In the genomic region with DNA sequence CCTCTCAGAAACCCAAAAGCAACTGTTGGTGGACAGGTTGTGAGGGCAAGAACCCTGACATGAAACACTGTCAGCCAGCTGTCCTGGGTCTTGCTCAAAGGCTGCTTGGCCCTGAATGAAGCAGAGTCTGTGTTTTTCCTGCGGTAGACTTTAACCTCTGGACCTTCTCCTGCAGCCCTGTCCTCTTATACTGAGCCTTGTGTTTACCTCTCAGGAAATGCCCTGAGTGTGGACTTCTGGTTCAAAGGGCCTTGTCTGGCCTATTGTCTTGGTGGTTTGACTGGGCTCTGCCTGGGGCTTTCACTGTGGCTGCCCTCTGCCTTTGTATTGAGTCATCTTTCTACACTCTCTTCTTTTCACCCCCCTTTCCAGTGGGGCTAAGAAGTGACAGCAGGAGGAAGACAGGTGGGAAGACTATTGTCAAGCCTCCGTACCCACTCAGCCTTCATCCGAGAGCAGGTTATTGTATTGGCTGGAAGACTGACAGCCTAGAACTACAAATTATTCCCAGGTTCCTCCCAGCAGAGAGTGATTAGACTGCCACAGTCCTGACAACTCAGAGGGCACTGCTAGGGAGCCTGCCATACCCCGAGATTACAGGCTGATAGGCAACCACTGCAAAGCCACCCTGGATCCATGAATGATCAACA, we compare ENCODE assay signal across 1 cellular context.
TF ChIP-seq lines count a peak whose summit lies in the region.

No MANE protein-coding gene starts in this region.

TF ChIP-seq in HepG2, 621 proteins besides CTCF, POLR2A, EP300 and RAD21 (continues in another document):
- TF ChIP-seq TCF7 (IDR thresholded peaks at IDR 0.05; ENCODE audit: low read depth) = peak; percentile 45; the same call in 1 of the 2 replicates
- TF ChIP-seq HDAC1 (CRISPR knock-in tag; IDR thresholded peaks at IDR 0.05) = peak; percentile 83
- TF ChIP-seq WIZ (CRISPR knock-in tag; IDR thresholded peaks at IDR 0.05) = 0 out of 2 replicates have a peak, but pooled peaks have one; percentile 38
- TF ChIP-seq ZNF331 (CRISPR knock-in tag; IDR thresholded peaks at IDR 0.05) = peak; percentile 99
- TF ChIP-seq NR2F1 (CRISPR knock-in tag; IDR thresholded peaks at IDR 0.05) = peak; percentile 41 to 55; a peak in 3 of 4 replicates
- TF ChIP-seq RARA (CRISPR knock-in tag; IDR thresholded peaks at IDR 0.05) = peak; percentile 84
- TF ChIP-seq ZNF678 (CRISPR knock-in tag; IDR thresholded peaks at IDR 0.05) = no peak
- TF ChIP-seq TBX3 (IDR thresholded peaks at IDR 0.05; ENCODE audit: borderline replicate concordance) = no peak
- TF ChIP-seq SSRP1 (CRISPR knock-in tag; IDR thresholded peaks at IDR 0.05) = 0 out of 2 replicates have a peak, but pooled peaks have one; percentile 51
- TF ChIP-seq, protein P1, sequence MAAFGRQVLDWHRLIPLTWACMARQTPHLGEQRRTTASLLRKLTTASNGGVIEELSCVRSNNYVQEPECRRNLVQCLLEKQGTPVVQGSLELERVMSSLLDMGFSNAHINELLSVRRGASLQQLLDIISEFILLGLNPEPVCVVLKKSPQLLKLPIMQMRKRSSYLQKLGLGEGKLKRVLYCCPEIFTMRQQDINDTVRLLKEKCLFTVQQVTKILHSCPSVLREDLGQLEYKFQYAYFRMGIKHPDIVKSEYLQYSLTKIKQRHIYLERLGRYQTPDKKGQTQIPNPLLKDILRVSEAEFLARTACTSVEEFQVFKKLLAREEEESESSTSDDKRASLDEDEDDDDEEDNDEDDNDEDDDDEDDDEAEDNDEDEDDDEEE (CRISPR knock-in tag; IDR thresholded peaks at IDR 0.05) = no peak
- TF ChIP-seq CEBPG (CRISPR knock-in tag; IDR thresholded peaks at IDR 0.05) = peak; percentile 47
- TF ChIP-seq RXRA (CRISPR knock-in tag; IDR thresholded peaks at IDR 0.05) = peak; percentile 83
- TF ChIP-seq, protein P2, sequence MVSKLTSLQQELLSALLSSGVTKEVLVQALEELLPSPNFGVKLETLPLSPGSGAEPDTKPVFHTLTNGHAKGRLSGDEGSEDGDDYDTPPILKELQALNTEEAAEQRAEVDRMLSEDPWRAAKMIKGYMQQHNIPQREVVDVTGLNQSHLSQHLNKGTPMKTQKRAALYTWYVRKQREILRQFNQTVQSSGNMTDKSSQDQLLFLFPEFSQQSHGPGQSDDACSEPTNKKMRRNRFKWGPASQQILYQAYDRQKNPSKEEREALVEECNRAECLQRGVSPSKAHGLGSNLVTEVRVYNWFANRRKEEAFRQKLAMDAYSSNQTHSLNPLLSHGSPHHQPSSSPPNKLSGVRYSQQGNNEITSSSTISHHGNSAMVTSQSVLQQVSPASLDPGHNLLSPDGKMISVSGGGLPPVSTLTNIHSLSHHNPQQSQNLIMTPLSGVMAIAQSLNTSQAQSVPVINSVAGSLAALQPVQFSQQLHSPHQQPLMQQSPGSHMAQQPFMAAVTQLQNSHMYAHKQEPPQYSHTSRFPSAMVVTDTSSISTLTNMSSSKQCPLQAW (CRISPR knock-in tag; IDR thresholded peaks at IDR 0.05) = peak; percentile 49; the same call in 1 of the 2 replicates
- TF ChIP-seq, protein P3, sequence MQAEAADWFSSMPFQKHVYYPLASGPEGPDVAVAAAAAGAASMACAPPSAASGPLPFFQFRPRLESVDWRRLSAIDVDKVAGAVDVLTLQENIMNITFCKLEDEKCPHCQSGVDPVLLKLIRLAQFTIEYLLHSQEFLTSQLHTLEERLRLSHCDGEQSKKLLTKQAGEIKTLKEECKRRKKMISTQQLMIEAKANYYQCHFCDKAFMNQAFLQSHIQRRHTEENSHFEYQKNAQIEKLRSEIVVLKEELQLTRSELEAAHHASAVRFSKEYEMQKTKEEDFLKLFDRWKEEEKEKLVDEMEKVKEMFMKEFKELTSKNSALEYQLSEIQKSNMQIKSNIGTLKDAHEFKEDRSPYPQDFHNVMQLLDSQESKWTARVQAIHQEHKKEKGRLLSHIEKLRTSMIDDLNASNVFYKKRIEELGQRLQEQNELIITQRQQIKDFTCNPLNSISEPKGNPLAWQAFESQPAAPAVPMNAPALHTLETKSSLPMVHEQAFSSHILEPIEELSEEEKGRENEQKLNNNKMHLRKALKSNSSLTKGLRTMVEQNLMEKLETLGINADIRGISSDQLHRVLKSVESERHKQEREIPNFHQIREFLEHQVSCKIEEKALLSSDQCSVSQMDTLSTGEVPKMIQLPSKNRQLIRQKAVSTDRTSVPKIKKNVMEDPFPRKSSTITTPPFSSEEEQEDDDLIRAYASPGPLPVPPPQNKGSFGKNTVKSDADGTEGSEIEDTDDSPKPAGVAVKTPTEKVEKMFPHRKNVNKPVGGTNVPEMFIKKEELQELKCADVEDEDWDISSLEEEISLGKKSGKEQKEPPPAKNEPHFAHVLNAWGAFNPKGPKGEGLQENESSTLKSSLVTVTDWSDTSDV (CRISPR knock-in tag; IDR thresholded peaks at IDR 0.05) = no peak
- TF ChIP-seq ZNF143 (CRISPR knock-in tag; IDR thresholded peaks at IDR 0.05) = no peak
- TF ChIP-seq IKZF4 (CRISPR knock-in tag; IDR thresholded peaks at IDR 0.05; ENCODE audit: borderline replicate concordance, low read depth, not compliant biosample characterization) = no peak
- no peak for TF ChIP-seq ZNF616 (CRISPR knock-in tag; IDR thresholded peaks at IDR 0.05; ENCODE audit: low read depth)
- TF ChIP-seq, protein P4, sequence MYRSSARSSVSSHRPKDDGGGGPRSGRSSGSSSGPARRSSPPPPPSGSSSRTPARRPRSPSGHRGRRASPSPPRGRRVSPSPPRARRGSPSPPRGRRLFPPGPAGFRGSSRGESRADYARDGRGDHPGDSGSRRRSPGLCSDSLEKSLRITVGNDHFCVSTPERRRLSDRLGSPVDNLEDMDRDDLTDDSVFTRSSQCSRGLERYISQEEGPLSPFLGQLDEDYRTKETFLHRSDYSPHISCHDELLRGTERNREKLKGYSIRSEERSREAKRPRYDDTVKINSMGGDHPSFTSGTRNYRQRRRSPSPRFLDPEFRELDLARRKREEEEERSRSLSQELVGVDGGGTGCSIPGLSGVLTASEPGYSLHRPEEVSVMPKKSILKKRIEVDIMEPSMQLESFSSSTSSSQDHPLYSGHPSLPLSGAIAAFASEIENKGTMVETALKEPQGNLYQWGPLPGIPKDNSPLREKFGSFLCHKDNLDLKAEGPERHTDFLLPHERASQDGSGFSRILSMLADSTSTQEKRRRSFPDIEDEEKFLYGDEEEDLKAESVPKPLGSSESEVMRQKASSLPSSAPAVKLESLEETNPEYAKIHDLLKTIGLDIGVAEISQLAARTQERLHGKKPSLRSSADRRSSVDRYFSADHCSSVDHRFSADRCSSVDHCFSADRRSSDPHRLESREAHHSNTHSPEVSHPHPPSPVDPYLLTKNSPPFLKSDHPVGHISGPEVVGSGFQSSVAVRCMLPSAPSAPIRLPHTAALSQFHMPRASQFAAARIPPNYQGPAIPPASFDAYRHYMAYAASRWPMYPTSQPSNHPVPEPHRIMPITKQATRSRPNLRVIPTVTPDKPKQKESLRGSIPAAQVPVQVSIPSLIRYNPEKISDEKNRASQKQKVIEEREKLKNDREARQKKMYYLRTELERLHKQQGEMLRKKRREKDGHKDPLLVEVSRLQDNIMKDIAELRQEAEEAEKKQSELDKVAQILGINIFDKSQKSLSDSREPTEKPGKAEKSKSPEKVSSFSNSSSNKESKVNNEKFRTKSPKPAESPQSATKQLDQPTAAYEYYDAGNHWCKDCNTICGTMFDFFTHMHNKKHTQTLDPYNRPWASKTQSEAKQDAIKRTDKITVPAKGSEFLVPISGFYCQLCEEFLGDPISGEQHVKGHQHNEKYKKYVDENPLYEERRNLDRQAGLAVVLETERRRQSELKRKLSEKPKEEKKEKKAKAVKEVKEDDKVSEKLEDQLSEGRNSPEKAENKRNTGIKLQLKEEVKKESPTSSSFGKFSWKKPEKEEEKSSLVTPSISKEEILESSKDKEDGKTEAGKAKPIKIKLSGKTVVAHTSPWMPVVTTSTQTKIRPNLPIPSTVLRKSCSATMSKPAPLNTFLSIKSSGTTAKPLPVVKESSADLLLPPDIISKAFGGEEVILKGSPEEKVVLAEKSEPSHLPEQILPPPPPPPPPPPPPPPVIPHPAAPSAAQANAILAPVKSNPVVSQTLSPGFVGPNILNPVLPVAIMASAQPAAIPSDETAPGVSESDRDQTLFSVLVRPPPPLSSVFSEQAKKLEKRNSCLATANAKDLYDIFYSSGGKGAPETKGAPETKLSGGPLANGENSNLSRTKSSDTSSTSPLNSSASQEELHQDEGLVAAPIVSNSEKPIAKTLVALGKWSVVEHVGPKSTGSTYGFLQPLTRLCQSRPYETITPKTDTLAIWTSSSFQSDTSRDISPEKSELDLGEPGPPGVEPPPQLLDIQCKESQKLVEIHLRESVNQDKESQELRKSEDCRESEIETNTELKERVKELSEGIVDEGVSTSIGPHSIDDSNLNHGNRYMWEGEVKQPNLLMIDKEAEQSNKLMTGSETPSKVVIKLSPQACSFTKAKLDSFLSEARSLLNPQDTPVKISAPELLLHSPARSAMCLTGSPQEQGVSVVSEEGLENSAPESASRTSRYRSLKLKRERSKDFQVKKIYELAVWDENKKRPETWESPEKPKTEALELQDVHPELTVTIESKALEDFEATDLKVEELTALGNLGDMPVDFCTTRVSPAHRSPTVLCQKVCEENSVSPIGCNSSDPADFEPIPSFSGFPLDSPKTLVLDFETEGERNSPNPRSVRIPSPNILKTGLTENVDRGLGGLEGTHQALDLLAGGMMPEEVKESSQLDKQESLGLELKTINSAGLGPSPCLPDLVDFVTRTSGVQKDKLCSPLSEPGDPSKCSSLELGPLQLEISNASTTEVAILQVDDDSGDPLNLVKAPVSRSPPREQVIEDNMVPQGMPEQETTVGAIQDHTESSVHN (CRISPR knock-in tag; IDR thresholded peaks at IDR 0.05) = no peak
- TF ChIP-seq ZMYM2 (CRISPR knock-in tag; IDR thresholded peaks at IDR 0.05) = peak; percentile 95
- no peak for TF ChIP-seq ZKSCAN5 (CRISPR knock-in tag; IDR thresholded peaks at IDR 0.05)
- no peak for TF ChIP-seq REXO4 (CRISPR knock-in tag; IDR thresholded peaks at IDR 0.05; ENCODE audit: borderline replicate concordance)
- TF ChIP-seq KMT2A (CRISPR knock-in tag; IDR thresholded peaks at IDR 0.05) = 0 out of 2 replicates have a peak, but pooled peaks have one; percentile 22
- TF ChIP-seq PCBP2 (optimal IDR thresholded peaks at IDR 0.05; ENCODE audit: low read depth, low read length, poor library complexity, severe bottlenecking) = no peak
- TF ChIP-seq DNMT3B (CRISPR knock-in tag; conservative IDR thresholded peaks at IDR 0.05) = no peak
- TF ChIP-seq SMC3 (IDR thresholded peaks at IDR 0.05; ENCODE audit: low read length) = no peak
- TF ChIP-seq, protein P5, sequence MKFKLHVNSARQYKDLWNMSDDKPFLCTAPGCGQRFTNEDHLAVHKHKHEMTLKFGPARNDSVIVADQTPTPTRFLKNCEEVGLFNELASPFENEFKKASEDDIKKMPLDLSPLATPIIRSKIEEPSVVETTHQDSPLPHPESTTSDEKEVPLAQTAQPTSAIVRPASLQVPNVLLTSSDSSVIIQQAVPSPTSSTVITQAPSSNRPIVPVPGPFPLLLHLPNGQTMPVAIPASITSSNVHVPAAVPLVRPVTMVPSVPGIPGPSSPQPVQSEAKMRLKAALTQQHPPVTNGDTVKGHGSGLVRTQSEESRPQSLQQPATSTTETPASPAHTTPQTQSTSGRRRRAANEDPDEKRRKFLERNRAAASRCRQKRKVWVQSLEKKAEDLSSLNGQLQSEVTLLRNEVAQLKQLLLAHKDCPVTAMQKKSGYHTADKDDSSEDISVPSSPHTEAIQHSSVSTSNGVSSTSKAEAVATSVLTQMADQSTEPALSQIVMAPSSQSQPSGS (CRISPR knock-in tag; IDR thresholded peaks at IDR 0.05) = 0 out of 2 replicates have a peak, but pooled peaks have one; percentile 18
- no peak for TF ChIP-seq AHR (CRISPR knock-in tag; IDR thresholded peaks at IDR 0.05)
- peak; percentile 77; the same call in 1 of the 2 replicates for TF ChIP-seq POLR2AphosphoS2 (IDR thresholded peaks at IDR 0.05; ENCODE audit: low read depth, low read length)
- TF ChIP-seq EHMT2 (IDR thresholded peaks at IDR 0.05; ENCODE audit: borderline replicate concordance, low read depth, low read length) = no peak
- TF ChIP-seq, protein P6, sequence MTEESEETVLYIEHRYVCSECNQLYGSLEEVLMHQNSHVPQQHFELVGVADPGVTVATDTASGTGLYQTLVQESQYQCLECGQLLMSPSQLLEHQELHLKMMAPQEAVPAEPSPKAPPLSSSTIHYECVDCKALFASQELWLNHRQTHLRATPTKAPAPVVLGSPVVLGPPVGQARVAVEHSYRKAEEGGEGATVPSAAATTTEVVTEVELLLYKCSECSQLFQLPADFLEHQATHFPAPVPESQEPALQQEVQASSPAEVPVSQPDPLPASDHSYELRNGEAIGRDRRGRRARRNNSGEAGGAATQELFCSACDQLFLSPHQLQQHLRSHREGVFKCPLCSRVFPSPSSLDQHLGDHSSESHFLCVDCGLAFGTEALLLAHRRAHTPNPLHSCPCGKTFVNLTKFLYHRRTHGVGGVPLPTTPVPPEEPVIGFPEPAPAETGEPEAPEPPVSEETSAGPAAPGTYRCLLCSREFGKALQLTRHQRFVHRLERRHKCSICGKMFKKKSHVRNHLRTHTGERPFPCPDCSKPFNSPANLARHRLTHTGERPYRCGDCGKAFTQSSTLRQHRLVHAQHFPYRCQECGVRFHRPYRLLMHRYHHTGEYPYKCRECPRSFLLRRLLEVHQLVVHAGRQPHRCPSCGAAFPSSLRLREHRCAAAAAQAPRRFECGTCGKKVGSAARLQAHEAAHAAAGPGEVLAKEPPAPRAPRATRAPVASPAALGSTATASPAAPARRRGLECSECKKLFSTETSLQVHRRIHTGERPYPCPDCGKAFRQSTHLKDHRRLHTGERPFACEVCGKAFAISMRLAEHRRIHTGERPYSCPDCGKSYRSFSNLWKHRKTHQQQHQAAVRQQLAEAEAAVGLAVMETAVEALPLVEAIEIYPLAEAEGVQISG (CRISPR knock-in tag; IDR thresholded peaks at IDR 0.05) = peak; percentile 73
- no peak for TF ChIP-seq ZNF382 (CRISPR knock-in tag; IDR thresholded peaks at IDR 0.05; ENCODE audit: borderline replicate concordance)
- peak; percentile 76 for TF ChIP-seq RBM22 (optimal IDR thresholded peaks at IDR 0.05; ENCODE audit: low read length)
- TF ChIP-seq, protein P7, sequence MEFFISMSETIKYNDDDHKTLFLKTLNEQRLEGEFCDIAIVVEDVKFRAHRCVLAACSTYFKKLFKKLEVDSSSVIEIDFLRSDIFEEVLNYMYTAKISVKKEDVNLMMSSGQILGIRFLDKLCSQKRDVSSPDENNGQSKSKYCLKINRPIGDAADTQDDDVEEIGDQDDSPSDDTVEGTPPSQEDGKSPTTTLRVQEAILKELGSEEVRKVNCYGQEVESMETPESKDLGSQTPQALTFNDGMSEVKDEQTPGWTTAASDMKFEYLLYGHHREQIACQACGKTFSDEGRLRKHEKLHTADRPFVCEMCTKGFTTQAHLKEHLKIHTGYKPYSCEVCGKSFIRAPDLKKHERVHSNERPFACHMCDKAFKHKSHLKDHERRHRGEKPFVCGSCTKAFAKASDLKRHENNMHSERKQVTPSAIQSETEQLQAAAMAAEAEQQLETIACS (CRISPR knock-in tag; IDR thresholded peaks at IDR 0.05) = no peak
- peak; percentile 56 for TF ChIP-seq ZMYM4 (CRISPR knock-in tag; IDR thresholded peaks at IDR 0.05)
- TF ChIP-seq MEF2D (CRISPR knock-in tag; IDR thresholded peaks at IDR 0.05) = peak; percentile 77
- peak; percentile 52; the same call in 1 of the 2 replicates for TF ChIP-seq ZNF761 (CRISPR knock-in tag; conservative IDR thresholded peaks at IDR 0.05)
- TF ChIP-seq, protein P8, sequence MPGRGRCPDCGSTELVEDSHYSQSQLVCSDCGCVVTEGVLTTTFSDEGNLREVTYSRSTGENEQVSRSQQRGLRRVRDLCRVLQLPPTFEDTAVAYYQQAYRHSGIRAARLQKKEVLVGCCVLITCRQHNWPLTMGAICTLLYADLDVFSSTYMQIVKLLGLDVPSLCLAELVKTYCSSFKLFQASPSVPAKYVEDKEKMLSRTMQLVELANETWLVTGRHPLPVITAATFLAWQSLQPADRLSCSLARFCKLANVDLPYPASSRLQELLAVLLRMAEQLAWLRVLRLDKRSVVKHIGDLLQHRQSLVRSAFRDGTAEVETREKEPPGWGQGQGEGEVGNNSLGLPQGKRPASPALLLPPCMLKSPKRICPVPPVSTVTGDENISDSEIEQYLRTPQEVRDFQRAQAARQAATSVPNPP (CRISPR knock-in tag; IDR thresholded peaks at IDR 0.05) = no peak
- no peak for TF ChIP-seq NRL (CRISPR knock-in tag; IDR thresholded peaks at IDR 0.05; ENCODE audit: borderline replicate concordance)
